Comparison of ENCODE assay signal across 8 cellular contexts in the genomic region with DNA sequence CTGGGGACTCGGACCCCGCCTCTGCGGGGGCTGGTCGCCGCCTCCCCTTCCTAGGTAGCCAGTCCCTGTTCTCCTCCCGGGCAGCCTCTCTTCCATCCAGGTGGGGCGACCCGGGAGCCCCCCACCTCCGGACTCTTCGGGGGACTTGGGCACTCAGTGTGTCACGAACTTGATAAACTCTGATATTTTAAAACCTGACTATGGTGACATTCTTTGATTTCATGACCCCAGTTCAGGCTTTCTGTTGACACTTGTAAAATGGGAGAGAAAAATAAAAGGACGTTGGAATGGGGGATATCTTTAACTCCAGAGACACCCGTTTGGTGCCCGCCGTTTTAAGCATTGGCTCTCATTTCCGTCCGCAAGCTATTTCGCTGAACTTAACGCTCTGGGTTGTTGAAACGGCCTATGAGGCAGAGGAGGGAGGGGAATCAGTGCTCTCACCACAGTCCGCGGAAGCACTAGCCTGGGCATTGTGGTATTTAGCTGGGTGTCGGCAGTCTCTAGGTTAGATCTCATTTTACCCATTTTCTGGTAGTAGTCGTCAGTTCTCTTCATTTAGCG. TPM values are rescaled to one million over a fixed set of nuclear protein-coding genes. Genes with fewer than 3 reads are reported as not detected.
DNase-seq lines count a peak whose midpoint lies in the region; ATAC-seq and TF ChIP-seq lines count a peak whose summit lies in the region.

No MANE protein-coding gene starts in this region.

- peak overlapping the region; percentile 32 to 99 (median 97) for H3K9ac ChIP-seq in subcutaneous abdominal adipose tissue (ENCODE audit: low read length in 5 of 5)

- H3K27me3 Mint-ChIP-seq in naive thymus-derived CD4-positive, alpha-beta T cell, result no peaks in the 10 kb centered on the region

- CTCF ChIA-PET in naive thymus-derived CD4-positive, alpha-beta T cell (lab: Charles Lee), result interaction anchor here (0.5 to 1.2 kb wide), 4 partner anchors 118 to 284 kb away, joined by 3 to 5 read pairs (median 4); partner anchors contain the start of gene KIFBP

- intact Hi-C loops in esophagus squamous epithelium (cut with DNase I), result no loop called here
- intact Hi-C loops in naive thymus-derived CD4-positive, alpha-beta T cell (cut with micrococcal nuclease), result loop anchor here (1.0 to 10.0 kb wide), 17 partner anchors 8 to 1362 kb away; partner anchors contain the start of genes HNRNPH3 (in 2 of the 2), PBLD (in 2 of the 2), SIRT1 (in 2 of the 2) and CCAR1 (in 1 of the 2)

- H3K27ac ChIP-seq in esophagus squamous epithelium (peak overlapping the region; percentile 97 to 98 (median 98)), subcutaneous abdominal adipose tissue (ENCODE audit: low read depth, low read length) (peak overlapping the region; percentile 98)
- peak overlapping the region; percentile 94 for H3K27ac ChIP-seq in naive thymus-derived CD4-positive, alpha-beta T cell (ENCODE audit: low read depth, low read length)

- DNase-seq in AG08395 (ENCODE audit: low spot score) (peak; percentile 45), NOMO-1 (lab: John Stamatoyannopoulos, UW; ENCODE audit: unreplicated experiment in 2 of 2) (peak; percentile 67 to 72), esophagus squamous epithelium (lab: John Stamatoyannopoulos, UW) (no peak)
- peak; percentile 55 for DNase-seq in activated T-cell treated with anti-CD3 and anti-CD28 coated beads, Interleukin-2, amount 50 U/mL, for 1 hour
- peak in 7 of 9 donors; percentile 15 to 40 (median 37) for DNase-seq in naive thymus-derived CD4-positive, alpha-beta T cell

- no peak for TF ChIP-seq CTCF in esophagus squamous epithelium (IDR thresholded peaks at IDR 0.05)

- ATAC-seq in GM18861 (IDR thresholded peaks at IDR 0.05; ENCODE audit: unreplicated experiment) (peak; percentile 16), HG03097 (IDR thresholded peaks at IDR 0.05; ENCODE audit: low FRiP score, unreplicated experiment) (peak; percentile 23)
- ATAC-seq in naive thymus-derived CD4-positive, alpha-beta T cell, result no peak

- no peaks in the 10 kb centered on the region for H3K9me3 ChIP-seq in esophagus squamous epithelium
- H3K9me3 ChIP-seq in naive thymus-derived CD4-positive, alpha-beta T cell (ENCODE audit: control insufficient read depth in 2 of 3, low read length in 3 of 3), result no peaks in the 10 kb centered on the region
- no peaks in the 10 kb centered on the region for H3K9me3 ChIP-seq in subcutaneous abdominal adipose tissue (ENCODE audit: control insufficient read depth in 5 of 5, low read length in 5 of 5)

- 0 to 1% methylated on average over 17 to 19 of the region's 25 CpGs for WGBS in esophagus squamous epithelium, 2 donors

- H3K4me1 Mint-ChIP-seq in naive thymus-derived CD4-positive, alpha-beta T cell, result peaks cover 5 to 42% (median 38%) of the 10 kb centered on the region in 7 donors

- peak overlapping the region; percentile 84 to 98 (median 92) for H3K27ac Mint-ChIP-seq in naive thymus-derived CD4-positive, alpha-beta T cell

- H3K36me3 ChIP-seq in esophagus squamous epithelium (peaks cover 0 to 3% (median 0%) of the 10 kb centered on the region in 3 donors), subcutaneous abdominal adipose tissue (ENCODE audit: control insufficient read depth in 5 of 5, insufficient read depth in 5 of 5, low read length in 5 of 5) (no peaks in the 10 kb centered on the region)
- no peaks in the 10 kb centered on the region for H3K36me3 ChIP-seq in naive thymus-derived CD4-positive, alpha-beta T cell (ENCODE audit: control insufficient read depth in 2 of 3, insufficient read depth in 3 of 3, low read length in 3 of 3)

- H3K4me1 ChIP-seq in esophagus squamous epithelium (peaks cover 6 to 45% (median 7%) of the 10 kb centered on the region in 3 donors), subcutaneous abdominal adipose tissue (ENCODE audit: control insufficient read depth in 5 of 5, insufficient read depth in 5 of 5, low read length in 5 of 5) (peaks cover 3 to 24% (median 20%) of the 10 kb centered on the region in 5 donors)
- peaks cover 8 to 20% of the 10 kb centered on the region in 2 donors for H3K4me1 ChIP-seq in naive thymus-derived CD4-positive, alpha-beta T cell (ENCODE audit: control insufficient read depth in 2 of 2, insufficient read depth in 2 of 2, low read length in 2 of 2)

- POLR2A ChIA-PET in naive thymus-derived CD4-positive, alpha-beta T cell (lab: Charles Lee), result interaction anchor here (0.6 to 1.6 kb wide), 13 partner anchors 8 to 507 kb away, joined by 3 to 5 read pairs (median 4); partner anchors contain the start of genes DDX21, SRGN and SUPV3L1

- TF ChIP-seq POLR2A in esophagus squamous epithelium (IDR thresholded peaks at IDR 0.05), result no peak

- H3K9me3 Mint-ChIP-seq in naive thymus-derived CD4-positive, alpha-beta T cell, result no peaks in the 10 kb centered on the region

- H3K4me3 ChIP-seq in esophagus squamous epithelium (peak overlapping the region; percentile 79 to 99 (median 92)), subcutaneous abdominal adipose tissue (ENCODE audit: low read depth in 1 of 5, low read length in 5 of 5) (peak overlapping the region; percentile 76 to 94 (median 88))
- peak overlapping the region; percentile 85 for H3K4me3 ChIP-seq in naive thymus-derived CD4-positive, alpha-beta T cell (ENCODE audit: low read length)

- H3K4me3 Mint-ChIP-seq in naive thymus-derived CD4-positive, alpha-beta T cell, result peak overlapping the region; percentile 93 to 99 (median 95)

- H3K36me3 Mint-ChIP-seq in naive thymus-derived CD4-positive, alpha-beta T cell, result peaks cover 0 to 4% (median 0%) of the 10 kb centered on the region in 5 donors

- no peaks in the 10 kb centered on the region for H3K27me3 ChIP-seq in esophagus squamous epithelium
- no peaks in the 10 kb centered on the region for H3K27me3 ChIP-seq in naive thymus-derived CD4-positive, alpha-beta T cell (ENCODE audit: control insufficient read depth in 2 of 2, insufficient read depth in 2 of 2, low read length in 2 of 2)
- H3K27me3 ChIP-seq in subcutaneous abdominal adipose tissue (ENCODE audit: control insufficient read depth in 5 of 5, insufficient read depth in 4 of 5, low read length in 5 of 5), result no peaks in the 10 kb centered on the region

RNA-seq across cellular contexts. Expression of gene VPS26A, which starts 0.7 kb away (rescaled TPM):
- total RNA-seq in esophagus squamous epithelium, result 10 to 100 TPM; 31.5 to 43.1 (median 37.4) TPM
- total RNA-seq in naive thymus-derived CD4-positive, alpha-beta T cell, result 10 to 100 TPM; 25.5 to 35.0 (median 29.5) TPM
- 10 to 100 TPM; 27.4 to 29.1 TPM for polyA plus RNA-seq in naive thymus-derived CD4-positive, alpha-beta T cell

RNA-seq across cellular contexts. Expression of gene SRGN, which starts 36.7 kb away (rescaled TPM):
- total RNA-seq in esophagus squamous epithelium, result 10 to 100 TPM in 3 of 4 donors, 1 to 10 TPM in 1; 3.5 to 64.1 (median 37.9) TPM
- 100 to 1,000 TPM in 3 of 5 experiments, 10 to 100 TPM in 2; 66.6 to 748 (median 227) TPM for total RNA-seq in naive thymus-derived CD4-positive, alpha-beta T cell
- 100 to 1,000 TPM in 1 of 2 donors, 10 to 100 TPM in 1; 79.1 to 118 TPM for polyA plus RNA-seq in naive thymus-derived CD4-positive, alpha-beta T cell

RNA-seq across cellular contexts. Expression of gene SUPV3L1, which starts 55.4 kb away (rescaled TPM):
- 10 to 100 TPM; 10.4 to 31.9 (median 20.9) TPM for total RNA-seq in esophagus squamous epithelium
- total RNA-seq in naive thymus-derived CD4-positive, alpha-beta T cell, result 10 to 100 TPM; 39.3 to 63.2 (median 42.1) TPM
- polyA plus RNA-seq in naive thymus-derived CD4-positive, alpha-beta T cell, result 10 to 100 TPM; 16.5 to 25.2 TPM
